1 cellular context compared by ENCODE assay signal in the genomic region with DNA sequence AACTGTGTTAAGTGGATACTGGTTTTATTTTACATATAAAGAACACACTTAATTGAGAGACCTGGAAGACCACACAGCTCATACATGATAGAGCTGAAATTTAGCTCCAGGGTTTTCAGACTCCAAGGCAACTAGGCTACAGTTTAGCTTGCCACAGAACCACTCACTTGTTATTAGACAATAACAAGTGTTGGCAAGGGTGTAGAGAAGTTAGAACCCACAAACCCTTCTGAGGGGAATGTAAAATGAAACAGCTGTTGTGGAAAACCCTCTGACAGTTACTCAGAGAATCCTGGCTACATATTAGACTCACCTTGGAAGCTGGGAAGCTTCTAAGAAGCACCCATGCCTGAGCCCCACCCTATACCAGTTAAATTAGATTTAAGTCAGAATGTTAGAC.
TF ChIP-seq lines count a peak whose summit lies in the region.

No MANE protein-coding gene starts in this region.

TF ChIP-seq in IMR-90, 13 proteins besides CTCF, POLR2A, EP300 and RAD21 (continued from another document):
- TF ChIP-seq SMC3 (IDR thresholded peaks at IDR 0.05; ENCODE audit: low read depth, low read length) (no peak), BHLHE40 (IDR thresholded peaks at IDR 0.05; ENCODE audit: low read depth, low read length) (no peak), MAFK (IDR thresholded peaks at IDR 0.05; ENCODE audit: low read depth, low read length) (no peak), RCOR1 (IDR thresholded peaks at IDR 0.05; ENCODE audit: insufficient replicate concordance, low read length) (no peak), MXI1 (IDR thresholded peaks at IDR 0.05; ENCODE audit: borderline replicate concordance, low read depth, low read length) (no peak)
